In genomic region chr6:138492871-138493270, GRCh38 we compare ENCODE assay signal across 20 cellular contexts. TPM values are rescaled to one million over a fixed set of nuclear protein-coding genes. Genes with fewer than 3 reads are reported as not detected.
DNase-seq lines count a peak whose midpoint lies in the region; ATAC-seq, FAIRE-seq and TF ChIP-seq lines count a peak whose summit lies in the region.
"Had no signal": no experiment of that assay in that cellular context is flagged by ENCODE, and none has a peak within 500 bp of the region (broad histone marks: within the 10 kb centered on the region; RNA-seq: fewer than 3 reads in every experiment).

No MANE protein-coding gene starts in this region.

- peaks cover 0 to 25% (median 6%) of the 10 kb centered on the region in 5 donors for H3K27me3 Mint-ChIP-seq in naive thymus-derived CD8-positive, alpha-beta T cell
- H3K27me3 Mint-ChIP-seq: type B pancreatic cell had no signal

- CTCF ChIA-PET in mammary epithelial cell (lab: Charles Lee; ENCODE audit: low non-redundant PET): no interaction called here

- H3K4me3 Mint-ChIP-seq in naive thymus-derived CD8-positive, alpha-beta T cell: no peak overlapping the region
- H3K4me3 Mint-ChIP-seq: activated naive CD8-positive, alpha-beta T cell treated with anti-CD3 and anti-CD28 coated beads, Interleukin-2, amount 10 ng/mL, durations not matched to agents 7 days and 5 days; naive thymus-derived CD4-positive, alpha-beta T cell; T-helper 1 cell treated with Interleukin-12 subunit alpha and Interleukin-12 subunit beta and Interleukin-4 antibody, amounts not matched to agents 30 μg/mL and 1 μg/mL, for 36 hours had no signal

- H3K9ac ChIP-seq in mammary epithelial cell (ENCODE audit: insufficient read depth, low read length) (peak overlapping the region; percentile 59), keratinocyte (ENCODE audit: control insufficient read depth, extremely low read depth, insufficient read depth, low read length) (peak overlapping the region; percentile 52)

- H3K9me3 ChIP-seq in mammary epithelial cell (replicated peaks; ENCODE audit: insufficient read depth, low read length) (no peaks in the 10 kb centered on the region), keratinocyte (ENCODE audit: control insufficient read depth, low read depth, low read length) (peaks cover 2% of the 10 kb centered on the region), small intestine (ENCODE audit: control insufficient read depth, low read depth) (no peaks in the 10 kb centered on the region)

- no peaks in the 10 kb centered on the region for H3K36me3 ChIP-seq in mammary epithelial cell (ENCODE audit: insufficient read depth, low read length)
- peaks cover 0 to 12% of the 10 kb centered on the region in 2 experiments for H3K36me3 ChIP-seq in keratinocyte (ENCODE audit: control insufficient read depth in 2 of 2, extremely low read depth in 1 of 2, insufficient read depth in 2 of 2, low read length in 2 of 2)
- peaks cover 0 to 4% of the 10 kb centered on the region in 2 donors for H3K36me3 ChIP-seq in small intestine (ENCODE audit: control insufficient read depth in 2 of 2, insufficient read depth in 2 of 2, low read length in 2 of 2)

- no peaks in the 10 kb centered on the region for H3K9me1 ChIP-seq in keratinocyte (ENCODE audit: control insufficient read depth, extremely low read depth, insufficient read depth, low read length)

- DNase-seq in LNCaP clone FGC (ENCODE audit: low read depth) (peak; percentile 72), mammary epithelial cell (no peak), keratinocyte (ENCODE audit: low read depth, low spot score) (no peak), small intestine (peak; percentile 51), ecto neural progenitor cell (ENCODE audit: low spot score) (no peak)
- DNase-seq in naive thymus-derived CD8-positive, alpha-beta T cell: no peak
- DNase-seq: ACHN; activated CD4-positive, CD25-positive, alpha-beta regulatory T cell treated with anti-CD3 and anti-CD28 coated beads, Interleukin-2, amount 50 U/mL, for 72 hours; activated effector memory CD4-positive, alpha-beta T cell treated with Interleukin-2 at 50 U/mL for 16 hours; activated naive CD8-positive, alpha-beta T cell treated with anti-CD3 and anti-CD28 coated beads, Interleukin-2, amount 10 ng/mL, durations not matched to agents 7 days and 5 days; activated T-cell treated with anti-CD3 and anti-CD28 coated beads for 4 hours; DMS153; naive thymus-derived CD4-positive, alpha-beta T cell; NCI-H774; retina; stimulated activated CD4-positive, alpha-beta T cell treated with anti-CD3 and anti-CD28 coated beads, Interleukin-2, amount 100 ng/mL, for 24 hours had no signal

- no peak overlapping the region for H3K27ac Mint-ChIP-seq in naive thymus-derived CD8-positive, alpha-beta T cell
- H3K27ac Mint-ChIP-seq: activated naive CD8-positive, alpha-beta T cell treated with anti-CD3 and anti-CD28 coated beads, Interleukin-2, amount 10 ng/mL, durations not matched to agents 7 days and 5 days; T-helper 1 cell treated with Interleukin-12 subunit alpha and Interleukin-12 subunit beta and Interleukin-4 antibody, amounts not matched to agents 30 μg/mL and 1 μg/mL, for 36 hours had no signal

- H2AFZ ChIP-seq in mammary epithelial cell (ENCODE audit: low read depth, low read length) (no peak overlapping the region), keratinocyte (ENCODE audit: control insufficient read depth, low read length) (no peak overlapping the region)

- H3K27me3 ChIP-seq in mammary epithelial cell (ENCODE audit: insufficient read depth, low read length): no peaks in the 10 kb centered on the region
- no peaks in the 10 kb centered on the region for H3K27me3 ChIP-seq in keratinocyte (ENCODE audit: control insufficient read depth, extremely low read depth, insufficient read depth, low read length)
- H3K27me3 ChIP-seq in small intestine (ENCODE audit: control insufficient read depth in 2 of 2, insufficient read depth in 2 of 2, low read length in 2 of 2): no peaks in the 10 kb centered on the region

- peaks cover 54% of the 10 kb centered on the region for H3K79me2 ChIP-seq in mammary epithelial cell (ENCODE audit: insufficient read depth, low read length)
- peaks cover 46% of the 10 kb centered on the region for H3K79me2 ChIP-seq in keratinocyte (ENCODE audit: control insufficient read depth, insufficient read depth, low read length)

- no peaks in the 10 kb centered on the region for H3K9me3 Mint-ChIP-seq in naive thymus-derived CD8-positive, alpha-beta T cell
- H3K9me3 Mint-ChIP-seq: activated naive CD8-positive, alpha-beta T cell treated with anti-CD3 and anti-CD28 coated beads, Interleukin-2, amount 10 ng/mL, durations not matched to agents 7 days and 5 days; naive thymus-derived CD4-positive, alpha-beta T cell; T-helper 1 cell treated with Interleukin-12 subunit alpha and Interleukin-12 subunit beta and Interleukin-4 antibody, amounts not matched to agents 30 μg/mL and 1 μg/mL, for 36 hours; type B pancreatic cell had no signal

- peak overlapping the region; percentile 96 for H3K27ac ChIP-seq in mammary epithelial cell (ENCODE audit: insufficient read depth, low read depth, low read length)
- peak overlapping the region; percentile 76 for H3K27ac ChIP-seq in keratinocyte (ENCODE audit: control insufficient read depth, insufficient read depth, low read length)
- no peak overlapping the region for H3K27ac ChIP-seq in small intestine (ENCODE audit: low read depth in 1 of 2, low read length in 1 of 2)

- no peaks in the 10 kb centered on the region for H3K4me1 Mint-ChIP-seq in naive thymus-derived CD8-positive, alpha-beta T cell
- H3K4me1 Mint-ChIP-seq: activated naive CD8-positive, alpha-beta T cell treated with anti-CD3 and anti-CD28 coated beads, Interleukin-2, amount 10 ng/mL, durations not matched to agents 7 days and 5 days; naive thymus-derived CD4-positive, alpha-beta T cell had no signal

- H3K4me2 ChIP-seq in mammary epithelial cell (ENCODE audit: insufficient read depth, low read depth, low read length) (peak overlapping the region; percentile 84), keratinocyte (ENCODE audit: control insufficient read depth, extremely low read depth, insufficient read depth, low read depth, low read length) (peak overlapping the region; percentile 80)

- TF ChIP-seq CTCF in LNCaP clone FGC (IDR thresholded peaks at IDR 0.05; ENCODE audit: control insufficient read depth, extremely low read depth, insufficient read depth) (no peak), mammary epithelial cell (conservative IDR thresholded peaks at IDR 0.05 in 1 of 2, IDR thresholded peaks at IDR 0.05 in 1 of 2; ENCODE audit: extremely low read depth in 1 of 2, insufficient read depth in 1 of 2, low read depth in 1 of 2, low read length in 2 of 2) (no peak), keratinocyte (optimal IDR thresholded peaks at IDR 0.05 in 1 of 3, IDR thresholded peaks at IDR 0.05 in 1 of 3, conservative IDR thresholded peaks at IDR 0.05 in 1 of 3; ENCODE audit: extremely low read depth in 1 of 3, insufficient read depth in 2 of 3, low read length in 3 of 3) (no peak)

- no peak for ATAC-seq in naive thymus-derived CD8-positive, alpha-beta T cell
- ATAC-seq in GM19452 (IDR thresholded peaks at IDR 0.05; ENCODE audit: unreplicated experiment) (no peak), GM19397 (IDR thresholded peaks at IDR 0.05; ENCODE audit: unreplicated experiment) (no peak)
- ATAC-seq: naive thymus-derived CD4-positive, alpha-beta T cell had no signal

- H4K20me1 ChIP-seq in mammary epithelial cell (ENCODE audit: insufficient read depth, low read length) (no peaks in the 10 kb centered on the region), keratinocyte (ENCODE audit: control insufficient read depth, extremely low read depth, insufficient read depth, low read length) (no peaks in the 10 kb centered on the region)

- no peaks in the 10 kb centered on the region for H3K36me3 Mint-ChIP-seq in naive thymus-derived CD8-positive, alpha-beta T cell
- H3K36me3 Mint-ChIP-seq: activated naive CD8-positive, alpha-beta T cell treated with anti-CD3 and anti-CD28 coated beads, Interleukin-2, amount 10 ng/mL, durations not matched to agents 7 days and 5 days; naive thymus-derived CD4-positive, alpha-beta T cell had no signal

- dilution Hi-C loops in mammary epithelial cell (cut with HindIII; ENCODE audit: low sequenced_read_pairs): no loop called here
- dilution Hi-C loops in keratinocyte (cut with MboI; ENCODE audit: extremely low pct_ligation_motif_present, low sequenced_read_pairs): no loop called here

- intact Hi-C loops in mammary epithelial cell (cut with micrococcal nuclease): loop anchor here (1.0 kb wide), 1 partner anchor 38 kb away; no protein-coding TSS in a partner anchor

- H3K4me1 ChIP-seq in mammary epithelial cell (ENCODE audit: insufficient read depth, low read length) (peaks cover 33% of the 10 kb centered on the region), keratinocyte (ENCODE audit: control insufficient read depth, extremely low read depth, insufficient read depth, low read length) (peaks cover 47% of the 10 kb centered on the region), small intestine (ENCODE audit: control insufficient read depth in 2 of 2, insufficient read depth in 1 of 2, low read depth in 1 of 2, low read length in 1 of 2) (peaks cover 7 to 11% of the 10 kb centered on the region in 2 donors)

- POLR2A ChIA-PET in naive thymus-derived CD8-positive, alpha-beta T cell (lab: Charles Lee): no interaction called here

- in situ Hi-C loops in mammary epithelial cell (cut with MboI; ENCODE audit: low sequenced_read_pairs in 2 of 2): no loop called here

- no peak overlapping the region for H3K4me3 ChIP-seq in LNCaP clone FGC (ENCODE audit: low read depth, low read length)
- peak overlapping the region in 1 of 3 experiments; percentile 30 for H3K4me3 ChIP-seq in mammary epithelial cell (replicated peaks in 1 of 3; ENCODE audit: insufficient read depth in 1 of 3, low read depth in 2 of 3, low read length in 3 of 3)
- H3K4me3 ChIP-seq in keratinocyte (ENCODE audit: control insufficient read depth in 2 of 3, extremely low read depth in 1 of 3, insufficient read depth in 2 of 3, low read depth in 1 of 3, low read length in 3 of 3): peak overlapping the region in 2 of 3 experiments; percentile 11 to 47
- no peak overlapping the region for H3K4me3 ChIP-seq in small intestine (ENCODE audit: low read depth in 1 of 2, low read length in 2 of 2)

- WGBS in mammary epithelial cell (ENCODE audit: low coverage, missing lambda C conversion rate): 13% methylated on average over 2 of the region's 2 CpGs
- 4 to 57% (median 21%) methylated on average over 2 of the region's 2 CpGs for WGBS in small intestine, 3 donors

- TSS peak; percentile 34 for BruUV-seq in mammary epithelial cell (replicated peaks; lab: Mats Ljungman, UMichigan)

- FAIRE-seq in keratinocyte (lab: Jason Lieb, UNC) (no peak), small intestine (lab: Jason Lieb, UNC) (no peak)

RNA-seq across cellular contexts. Expression of gene NHSL1, which starts 6.4 kb away (rescaled TPM):
- 10 to 100 TPM; 28.3 to 34.7 TPM for total RNA-seq in mammary epithelial cell
- polyA plus RNA-seq in mammary epithelial cell (17.8 TPM), keratinocyte (8.5 to 28.1 TPM (median 11.8 TPM) in 3 replicates), small intestine (10 to 100 TPM; 11.3 to 26.4 (median 21.3) TPM)
- polyA minus RNA-seq in mammary epithelial cell (114 TPM), keratinocyte (46.0 to 90.2 TPM (median 66.3 TPM) in 3 replicates)
- polyA plus RNA-seq in keratinocyte (2011; ENCODE audit: low read depth): 7.0 TPM
- polyA plus RNA-seq in keratinocyte (2011; cell fraction: cytosol; rRNA removed): 10.9 and 11.5 TPM in 2 replicates
- 41.8 and 45.0 TPM in 2 replicates for polyA plus RNA-seq in keratinocyte (2011; cell fraction: nucleus; rRNA removed)
- 14.3 and 18.7 TPM in 2 replicates for polyA plus RNA-seq in keratinocyte (2012; ENCODE audit: low replicate concordance)
- polyA minus RNA-seq in keratinocyte (2011; cell fraction: cytosol; rRNA and poly(A)+ RNA removed): 22.4 TPM
- polyA minus RNA-seq in keratinocyte (2011; cell fraction: nucleus; rRNA and poly(A)+ RNA removed): 45.9 and 95.6 TPM in 2 replicates
- total RNA-seq in naive thymus-derived CD8-positive, alpha-beta T cell: under 1 TPM; 0.05 to 0.08 TPM
- not detected for polyA plus RNA-seq in naive thymus-derived CD8-positive, alpha-beta T cell

Comparison
In these comparisons a context has a peak if more than half of its experiments do, and no peak if none do; other contexts are left out.
1. DNase-seq: peak in LNCaP clone FGC (single experiment) and small intestine (single experiment); none in mammary epithelial cell (single experiment), keratinocyte (single experiment), ecto neural progenitor cell (single experiment) and naive thymus-derived CD8-positive, alpha-beta T cell (0 of 10).
2. H3K4me3 ChIP-seq: peak in keratinocyte (2 of 3); none in LNCaP clone FGC (single experiment) and small intestine (0 of 2).
3. H3K27ac ChIP-seq: peak in mammary epithelial cell (single experiment) and keratinocyte (single experiment); none in small intestine (0 of 2).
4. RNA of gene NHSL1, which starts 6.4 kb away (polyA plus RNA-seq): 11.3 to 26.4 TPM in small intestine, 17.8 TPM in mammary epithelial cell (single experiment) and 7.0 to 45.0 TPM in keratinocyte; not detected in naive thymus-derived CD8-positive, alpha-beta T cell; every median in the first group is over 4 times any median in the second.